ENCODE assay signal across 8 cellular contexts in genomic region chr14:35292051-35292769, GRCh38. TPM values are rescaled to one million over a fixed set of nuclear protein-coding genes. Genes with fewer than 3 reads are reported as not detected.
A peak's percentile ranks its signal among the peaks of the same experiment; 100 is the strongest.
DNase-seq lines count a peak whose midpoint lies in the region; ATAC-seq and TF ChIP-seq lines count a peak whose summit lies in the region.

Gene PSMA6 (plus strand): TSS chr14:35292382. CDS start chr14:35292477, 95 bp downstream.

- H3K4me3 ChIP-seq in GM12864 (ENCODE audit: low read depth, low read length) (peak within 1 kb of the TSS; percentile 92), ovary (peak within 1 kb of the TSS; percentile 84), thyroid gland (replicated peaks in 1 of 3) (peak within 1 kb of the TSS; percentile 61 to 92 (median 88))

- H3K27ac ChIP-seq in ovary (peak within 1 kb of the TSS; percentile 15 to 49), thyroid gland (peak within 1 kb of the TSS; percentile 74 to 87 (median 83))

- peak; percentile 89 for ATAC-seq in HG02759 (IDR thresholded peaks at IDR 0.05; ENCODE audit: unreplicated experiment)

- intact Hi-C loops in head of caudate nucleus (cut with DNase I) (loop anchor here (2.0 to 5.0 kb wide), 2 partner anchors 113 to 310 kb away; partner anchors contain the start of genes NFKBIA and SRP54), ovary (cut with DNase I) (loop anchor here in 2 of 4 donors (2.0 to 10.0 kb wide), 2 partner anchors 113 kb away; partner anchors contain the start of gene NFKBIA (in 2 of the 2)), thyroid gland (cut with DNase I) (loop anchor here (5.0 kb wide), 1 partner anchor 115 kb away; no protein-coding TSS in a partner anchor)

- TF ChIP-seq EP300 in ovary (IDR thresholded peaks at IDR 0.05): no peak

- H3K4me1 ChIP-seq in ovary (ENCODE audit: insufficient read depth) (peaks cover 5% of the 10 kb centered on the region), thyroid gland (peaks cover 18 to 27% of the 10 kb centered on the region in 2 donors)

- H3K36me3 ChIP-seq in ovary: no peaks in the 10 kb centered on the region
- H3K36me3 ChIP-seq in thyroid gland: no peaks in the 10 kb centered on the region

- WGBS in ovary, 3 donors: 0% methylated on average over 31 to 40 of the region's 40 CpGs
- WGBS in thyroid gland, 2 donors: 1% methylated on average over 27 to 31 of the region's 40 CpGs

- no peaks in the 10 kb centered on the region for H3K27me3 ChIP-seq in ovary
- no peaks in the 10 kb centered on the region for H3K27me3 ChIP-seq in thyroid gland

- TF ChIP-seq POLR2A in ovary (IDR thresholded peaks at IDR 0.05) (peak; percentile 54), thyroid gland (IDR thresholded peaks at IDR 0.05) (peak in 1 of 2 donors; percentile 84)

- no peaks in the 10 kb centered on the region for H3K9me3 ChIP-seq in ovary
- no peaks in the 10 kb centered on the region for H3K9me3 ChIP-seq in thyroid gland

- no peak for TF ChIP-seq CTCF in GM12864 (IDR thresholded peaks at IDR 0.05; ENCODE audit: low read depth, low read length, missing control alignments)
- TF ChIP-seq CTCF in ovary (IDR thresholded peaks at IDR 0.05): no peak
- no peak for TF ChIP-seq CTCF in thyroid gland (IDR thresholded peaks at IDR 0.05)

- peak; percentile 99 for DNase-seq in GM12864 (ENCODE audit: low read depth)
- DNase-seq in NCI-H1417 (lab: John Stamatoyannopoulos, UW): peak; percentile 100
- DNase-seq in SW 1271 (lab: John Stamatoyannopoulos, UW): peak; percentile 97
- DNase-seq in activated naive CD8-positive, alpha-beta T cell treated with anti-CD3 and anti-CD28 coated beads, Interleukin-2, amount 50 U/mL, for 16 hours (ENCODE audit: low read depth, low spot score): peak; percentile 98
- peak; percentile 98 to 100 (median 100) for DNase-seq in head of caudate nucleus
- peak; percentile 98 to 99 (median 98) for DNase-seq in ovary
- DNase-seq in thyroid gland: peak; percentile 99 to 100

RNA-seq across cellular contexts. Expression of gene PSMA6, which starts in this region (rescaled TPM):
- 100 to 1,000 TPM in 4 of 7 donors, 10 to 100 TPM in 3; 85.2 to 157 (median 102) TPM for total RNA-seq in ovary
- 100 to 1,000 TPM; 101 to 156 TPM for polyA plus RNA-seq in ovary
- 100 to 1,000 TPM; 107 to 157 (median 120) TPM for total RNA-seq in thyroid gland

Comparison
In these comparisons a context has a peak if more than half of its experiments do, and no peak if none do; other contexts are left out.
1. Peak in every context shown above with its lines: DNase-seq, ATAC-seq, H3K4me3 ChIP-seq and H3K27ac ChIP-seq.